Comparison of ENCODE assay signal across 14 cellular contexts in the genomic region with DNA sequence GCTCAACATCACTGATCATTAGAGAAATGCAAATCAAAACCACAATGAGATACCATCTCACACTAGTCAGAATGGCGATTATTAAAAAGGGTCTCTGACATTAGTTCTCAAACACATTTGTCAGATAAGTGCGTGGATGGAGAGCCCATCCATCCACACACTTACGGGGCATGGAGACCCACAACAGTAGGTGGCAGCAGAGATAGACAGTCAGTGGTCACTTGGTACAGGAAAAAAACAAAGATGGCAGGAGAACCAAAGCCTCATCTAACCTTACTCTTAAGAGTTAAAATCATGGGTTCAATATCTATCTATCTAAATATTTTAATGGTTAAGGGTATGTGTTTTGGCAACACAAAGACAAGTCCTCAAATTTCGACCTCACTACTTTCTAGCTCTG.
DNase-seq lines count a peak whose midpoint lies in the region; ATAC-seq and TF ChIP-seq lines count a peak whose summit lies in the region.
"Had no signal": no experiment of that assay in that cellular context is flagged by ENCODE, and none has a peak within 500 bp of the region (broad histone marks: within the 10 kb centered on the region; RNA-seq: fewer than 3 reads in every experiment).

No MANE protein-coding gene starts in this region.

- H3K4me3 ChIP-seq in HEK293 (ENCODE audit: low read depth, low read length) (no peak overlapping the region), fibroblast of pulmonary artery (replicated peaks; ENCODE audit: low read depth, low read length) (no peak overlapping the region)
- H3K4me3 ChIP-seq: cardiac muscle cell, thoracic aorta had no signal

- POLR2A ChIA-PET in HEK293 (lab: Yijun Ruan, JAX) = interaction anchor here (0.5 kb wide), 1 partner anchor 369 kb away, joined by 3 read pairs; no protein-coding TSS in a partner anchor

- DNase-seq in ELF-1 (ENCODE audit: low read depth, low spot score) = peak; percentile 5
- DNase-seq in RPMI8226 = peak; percentile 5
- peak; percentile 24 for DNase-seq in fibroblast of pulmonary artery (ENCODE audit: low read depth)
- no peak for DNase-seq in activated naive CD8-positive, alpha-beta T cell treated with anti-CD3 and anti-CD28 coated beads, Interleukin-2, amount 50 U/mL, for 24 hours
- DNase-seq in NCI-H1105 (lab: John Stamatoyannopoulos, UW) = no peak
- no peak for DNase-seq in NK-92 (lab: John Stamatoyannopoulos, UW; ENCODE audit: unreplicated experiment)
- DNase-seq: activated gamma-delta T cell treated with Interleukin-2 at 50 U/mL for 16 hours, NCI-H187, occipital lobe, T1000 had no signal

- H3K36me3 Mint-ChIP-seq in activated naive CD8-positive, alpha-beta T cell treated with anti-CD3 and anti-CD28 coated beads, Interleukin-2, amount 50 U/mL, for 24 hours (ENCODE audit: low read depth) = no peaks in the 10 kb centered on the region

- no peaks in the 10 kb centered on the region for H3K4me1 Mint-ChIP-seq in activated naive CD8-positive, alpha-beta T cell treated with anti-CD3 and anti-CD28 coated beads, Interleukin-2, amount 50 U/mL, for 24 hours

- peaks cover 15% of the 10 kb centered on the region for H3K9me3 Mint-ChIP-seq in activated naive CD8-positive, alpha-beta T cell treated with anti-CD3 and anti-CD28 coated beads, Interleukin-2, amount 50 U/mL, for 24 hours

- no peaks in the 10 kb centered on the region for H3K4me1 ChIP-seq in HEK293 (ENCODE audit: control insufficient read depth, insufficient read depth, low read length)

- no peak for TF ChIP-seq CTCF in HEK293 (tag by site-specific recombination; IDR thresholded peaks at IDR 0.05)
- TF ChIP-seq CTCF in fibroblast of pulmonary artery (IDR thresholded peaks at IDR 0.05; ENCODE audit: low read length, missing control alignments) = peak; percentile 44

- H3K27me3 Mint-ChIP-seq in activated naive CD8-positive, alpha-beta T cell treated with anti-CD3 and anti-CD28 coated beads, Interleukin-2, amount 50 U/mL, for 24 hours = no peaks in the 10 kb centered on the region

- no peak overlapping the region for H3K27ac Mint-ChIP-seq in activated naive CD8-positive, alpha-beta T cell treated with anti-CD3 and anti-CD28 coated beads, Interleukin-2, amount 50 U/mL, for 24 hours

- CTCF ChIA-PET in HEK293 (lab: Yijun Ruan, JAX) = interaction anchor here (0.8 kb wide), 2 partner anchors 10 to 1262 kb away, joined by 3 to 4 read pairs; no protein-coding TSS in a partner anchor

- H3K4me3 Mint-ChIP-seq in activated naive CD8-positive, alpha-beta T cell treated with anti-CD3 and anti-CD28 coated beads, Interleukin-2, amount 50 U/mL, for 24 hours = no peak overlapping the region

- no peaks in the 10 kb centered on the region for H3K36me3 ChIP-seq in HEK293 (ENCODE audit: control insufficient read depth in 2 of 2, insufficient read depth in 1 of 2, low read length in 2 of 2)
- H3K36me3 ChIP-seq: cardiac muscle cell, thoracic aorta had no signal

- no peaks in the 10 kb centered on the region for H3K9me3 ChIP-seq in HEK293 (ENCODE audit: control insufficient read depth, insufficient read depth, low read depth, low read length)
- H3K9me3 ChIP-seq: thoracic aorta had no signal

- no peak for ATAC-seq in activated naive CD8-positive, alpha-beta T cell treated with anti-CD3 and anti-CD28 coated beads, Interleukin-2, amount 50 U/mL, for 24 hours
- no peak for ATAC-seq in HG03521 (IDR thresholded peaks at IDR 0.05; ENCODE audit: unreplicated experiment)

- H3K27ac ChIP-seq in HEK293 (ENCODE audit: extremely low read depth, low read depth, low read length) = no peak overlapping the region
- H3K27ac ChIP-seq: cardiac muscle cell, thoracic aorta had no signal

TF ChIP-seq in HEK293, 187 proteins besides CTCF, POLR2A, EP300 and RAD21:
- TF ChIP-seq ZNF654 (tag by site-specific recombination; IDR thresholded peaks at IDR 0.05; ENCODE audit: low read depth) (0 out of 2 replicates have a peak, but pooled peaks have one; percentile 3), ZNF433 (tag by site-specific recombination; IDR thresholded peaks at IDR 0.05; ENCODE audit: low read depth) (no peak)

Comparison
In these comparisons a context has a peak if more than half of its experiments do, and no peak if none do; other contexts are left out.
1. DNase-seq: peak in ELF-1 (single experiment), RPMI8226 (single experiment) and fibroblast of pulmonary artery (single experiment); none in activated naive CD8-positive, alpha-beta T cell treated with anti-CD3 and anti-CD28 coated beads, Interleukin-2, amount 50 U/mL, for 24 hours (single experiment), NCI-H1105 (single experiment) and NK-92 (single experiment).